Comparison of ENCODE assay signal across 10 cellular contexts in genomic region chr21:25360593-25360992, GRCh38.
A peak's percentile ranks its signal among the peaks of the same experiment; 100 is the strongest.
DNase-seq lines count a peak whose midpoint lies in the region; ATAC-seq lines count a peak whose summit lies in the region.
"Had no signal": no experiment of that assay in that cellular context is flagged by ENCODE, and none has a peak within 500 bp of the region (broad histone marks: within the 10 kb centered on the region; RNA-seq: fewer than 3 reads in every experiment).

No MANE protein-coding gene starts in this region.

- peaks cover 2% of the 10 kb centered on the region for H3K9me3 Mint-ChIP-seq in memory B cell

- peak; percentile 60 for ATAC-seq in GM19351 (IDR thresholded peaks at IDR 0.05; ENCODE audit: unreplicated experiment)
- peak; percentile 49 for ATAC-seq in memory B cell (ENCODE audit: low read depth)
- no peak for ATAC-seq in GM19324 (IDR thresholded peaks at IDR 0.05; ENCODE audit: low FRiP score, unreplicated experiment)

- DNase-seq in DMS 273 (lab: John Stamatoyannopoulos, UW; ENCODE audit: unreplicated experiment): peak; percentile 2
- DNase-seq in DMS 273 treated with DMSO at 0.1 percent for 48 hours (lab: John Stamatoyannopoulos, UW): no peak
- peak; percentile 19 for DNase-seq in RPMI8226
- no peak for DNase-seq in memory B cell (ENCODE audit: low spot score in 2 of 2)
- DNase-seq in G401 (ENCODE audit: low spot score): no peak
- DNase-seq in NCI-H510A (lab: John Stamatoyannopoulos, UW): no peak
- DNase-seq: NCI-H1105, Right ventricle myocardium superior had no signal

- in situ Hi-C loops in G401 (cut with HindIII; ENCODE audit: low sequenced_read_pairs): no loop called here

- H3K4me1 Mint-ChIP-seq in memory B cell: peaks cover 10% of the 10 kb centered on the region

- H3K27ac Mint-ChIP-seq in memory B cell: no peak overlapping the region

- H3K27me3 Mint-ChIP-seq in memory B cell: no peaks in the 10 kb centered on the region

- H3K4me3 Mint-ChIP-seq in memory B cell: no peak overlapping the region

- no peaks in the 10 kb centered on the region for H3K36me3 Mint-ChIP-seq in memory B cell

Comparison
In these comparisons a context has a peak if more than half of its experiments do, and no peak if none do; other contexts are left out.
1. DNase-seq: peak in DMS 273 (single experiment) and RPMI8226 (single experiment); none in DMS 273 treated with DMSO at 0.1 percent for 48 hours (single experiment), memory B cell (0 of 2), G401 (single experiment) and NCI-H510A (single experiment).